Comparison of ENCODE assay signal across 9 cellular contexts in the genomic region with DNA sequence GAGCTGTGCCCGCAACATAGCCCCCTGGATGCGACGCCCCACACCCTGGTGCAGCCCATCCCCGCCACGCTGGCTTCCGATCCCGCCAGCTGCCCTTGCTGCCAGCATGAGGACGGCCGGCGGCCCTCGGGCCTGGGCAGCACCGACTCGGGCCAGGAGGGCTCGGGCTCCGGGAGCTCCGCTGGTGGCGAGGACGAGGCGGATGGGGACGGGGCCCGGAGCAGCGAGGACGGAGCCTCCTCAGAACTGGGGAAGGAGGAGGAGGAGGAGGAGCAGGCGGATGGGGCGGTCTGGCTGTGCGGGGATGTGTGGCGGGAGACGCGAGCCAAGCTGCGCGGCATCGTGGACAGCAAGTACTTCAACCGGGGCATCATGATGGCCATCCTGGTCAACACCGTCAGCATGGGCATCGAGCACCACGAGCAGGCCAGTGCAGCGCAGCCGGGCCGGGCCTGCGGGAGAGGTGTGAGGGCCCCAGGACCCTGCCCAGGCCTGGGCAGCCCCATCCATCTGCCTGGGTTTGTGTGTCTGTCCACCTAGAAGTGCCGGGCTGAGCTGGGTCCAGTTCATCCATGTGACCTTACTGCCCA.
"Had no signal": no experiment of that assay in that cellular context is flagged by ENCODE, and none has a peak within 500 bp of the region (broad histone marks: within the 10 kb centered on the region; RNA-seq: fewer than 3 reads in every experiment).

No MANE protein-coding gene starts in this region.

- H3K27ac ChIP-seq: GM23248 had no signal

- H3K9ac ChIP-seq: GM23248 had no signal

- H3K36me3 ChIP-seq: HAP-1 had no signal

- H3K27ac Mint-ChIP-seq: GM23338, HFFc6 had no signal

- H3K4me3 ChIP-seq: GM23248, GM23338, HAP-1 had no signal

- H3K4me3 Mint-ChIP-seq: GM23338, H9, HFFc6 had no signal

- H3K9me3 ChIP-seq: HAP-1 had no signal

- H3K9me3 Mint-ChIP-seq: GM23338, H9, HFFc6 had no signal

- H2AFZ ChIP-seq: GM23248, GM23338 had no signal

- H3K4me2 ChIP-seq: GM23338 had no signal

- DNase-seq: GM23248, GOT3, H7, H9, HCEC 1CT, HFFc6 had no signal

- ATAC-seq: GM23338, HCT116 had no signal

- H3K4me1 ChIP-seq: HAP-1 had no signal

- H3K4me1 Mint-ChIP-seq: GM23338 had no signal
